In the genomic region with DNA sequence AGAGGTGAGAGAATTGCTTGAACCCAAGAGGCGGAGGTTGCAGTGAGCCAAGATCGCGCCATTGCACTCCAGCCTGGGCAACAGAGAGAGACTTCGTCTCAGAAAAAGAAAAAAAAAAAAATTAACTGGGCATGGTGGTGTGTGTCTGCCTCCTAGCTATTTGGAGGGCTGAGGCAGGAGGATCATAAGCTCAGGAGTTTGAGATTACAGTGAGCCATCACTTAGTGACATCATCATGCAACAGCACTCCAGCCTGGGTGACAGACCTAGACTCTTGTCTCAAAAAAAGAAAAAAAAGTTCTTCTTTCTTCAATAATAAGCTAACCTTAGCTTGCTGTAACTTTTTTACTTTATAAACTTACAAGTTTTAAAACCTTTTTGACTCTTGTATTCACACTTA, we compare ENCODE assay signal across 29 cellular contexts.
"Had no signal": no experiment of that assay in that cellular context is flagged by ENCODE, and none has a peak within 500 bp of the region (broad histone marks: within the 10 kb centered on the region; RNA-seq: fewer than 3 reads in every experiment).

No MANE protein-coding gene starts in this region.

- DNase-seq: activated CD4-positive, alpha-beta memory T cell treated with anti-CD3 and anti-CD28 coated beads for 36 hours; activated CD4-positive, alpha-beta T cell treated with anti-CD3 and anti-CD28 coated beads for 48 hours; activated CD8-positive, alpha-beta memory T cell treated with anti-CD3 and anti-CD28 coated beads, Interleukin-2, amount 50 U/mL, for 4 hours; activated effector memory CD4-positive, alpha-beta T cell treated with anti-CD3 and anti-CD28 coated beads, Interleukin-2, amount 50 U/mL, for 16 hours; activated naive CD4-positive, alpha-beta T cell treated with anti-CD3 and anti-CD28 coated beads for 36 hours; activated naive CD8-positive, alpha-beta T cell treated with anti-CD3 and anti-CD28 coated beads for 36 hours; activated T-cell treated with anti-CD3 and anti-CD28 coated beads, Interleukin-2, amount 50 U/mL, for 1 hour; adrenal gland; aorta; body of pancreas; cerebellar nuclear complex; dorsolateral prefrontal cortex; effector memory CD4-positive, alpha-beta T cell; heart left ventricle; kidney glomerular epithelial cell; left lung; nephron progenitor cell; small intestine; stimulated activated CD4-positive, alpha-beta T cell treated with anti-CD3 and anti-CD28 coated beads, Interleukin-2, amount 100 ng/mL, for 24 hours; T-helper 9 cell; tibial artery; upper lobe of right lung; WERI-Rb-1 had no signal

- ATAC-seq: body of pancreas, heart left ventricle, left lung, sciatic nerve, upper lobe of right lung had no signal

- H3K4me3 ChIP-seq: adrenal gland, body of pancreas, coronary artery, dorsolateral prefrontal cortex, heart left ventricle, left lung, lung, suprapubic skin, tibial artery, upper lobe of right lung had no signal

- H3K4me1 ChIP-seq: adrenal gland, body of pancreas, foreskin keratinocyte, heart left ventricle, left lung, suprapubic skin, tibial artery, upper lobe of right lung had no signal

- H3K27ac ChIP-seq: adrenal gland, body of pancreas, coronary artery, dorsolateral prefrontal cortex, foreskin keratinocyte, heart left ventricle, left lung, neutrophil, suprapubic skin, tibial artery, upper lobe of right lung, WERI-Rb-1 had no signal

- H3K9me3 ChIP-seq: adrenal gland, body of pancreas, heart left ventricle, left lung, neutrophil, suprapubic skin, tibial artery, upper lobe of right lung had no signal

- H3K27me3 ChIP-seq: adrenal gland, body of pancreas, dorsolateral prefrontal cortex, foreskin keratinocyte, heart left ventricle, left lung, neutrophil, suprapubic skin, tibial artery, upper lobe of right lung had no signal
